ENCODE assay signal across 29 cellular contexts in the genomic region with DNA sequence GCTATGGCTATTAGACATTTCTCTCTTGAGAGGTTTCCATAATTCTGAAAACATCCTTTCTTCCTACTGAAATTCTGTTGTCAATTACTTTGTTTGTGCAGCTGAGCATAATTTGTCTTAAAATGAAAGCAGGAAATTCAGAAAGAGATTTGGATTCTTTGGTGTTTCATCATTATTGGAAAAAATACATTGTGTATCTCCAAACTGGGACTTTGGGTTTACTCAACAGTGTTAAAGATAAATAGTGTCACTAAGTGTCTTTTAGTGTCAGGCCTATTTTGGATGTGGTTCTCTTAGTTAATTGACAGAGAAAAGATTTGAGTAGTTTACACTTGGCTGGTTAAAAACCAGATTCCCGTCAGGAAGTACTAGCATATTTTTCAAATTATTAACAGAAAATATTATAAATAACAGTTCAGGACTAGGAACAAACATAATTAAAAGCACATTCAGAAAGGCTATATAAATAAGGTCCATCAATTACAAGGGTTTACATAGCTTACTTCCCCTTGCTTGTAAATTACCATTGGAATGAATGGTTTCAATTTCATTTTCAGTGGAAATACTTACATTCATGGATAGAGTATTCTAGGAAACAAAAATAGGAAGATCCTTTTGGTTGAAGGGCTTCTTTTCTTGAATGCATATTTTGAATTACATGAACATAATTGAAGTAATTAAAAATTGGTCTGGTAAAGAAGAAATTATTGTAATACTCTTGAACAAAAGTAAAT.
A peak's percentile ranks its signal among the peaks of the same experiment; 100 is the strongest.
DNase-seq lines count a peak whose midpoint lies in the region; ATAC-seq, FAIRE-seq and TF ChIP-seq lines count a peak whose summit lies in the region.
"Had no signal": no experiment of that assay in that cellular context is flagged by ENCODE, and none has a peak within 500 bp of the region (broad histone marks: within the 10 kb centered on the region; RNA-seq: fewer than 3 reads in every experiment).

No MANE protein-coding gene starts in this region.

- H3K27ac ChIP-seq in ACC112 (ENCODE audit: low read depth, low read length) (peak overlapping the region; percentile 31), IMR-90 (ENCODE audit: insufficient read depth, low read length) (no peak overlapping the region; the same call in 1 of the 2 replicates), astrocyte (ENCODE audit: low read depth, low read length) (no peak overlapping the region)
- H3K27ac ChIP-seq: C4-2B, parathyroid adenoma, SJCRH30 had no signal

- no peaks in the 10 kb centered on the region for H3K79me1 ChIP-seq in IMR-90 (ENCODE audit: low read depth in 1 of 2, low read length in 2 of 2)

- H3K18ac ChIP-seq in IMR-90 (ENCODE audit: low read depth, low read length): no peak overlapping the region

- TF ChIP-seq RAD21 in IMR-90 (IDR thresholded peaks at IDR 0.05; ENCODE audit: low read length): no peak

- H3K4me3 ChIP-seq in ACC112 (ENCODE audit: low read depth, low read length) (peak overlapping the region; percentile 24), IMR-90 (ENCODE audit: insufficient read depth, low read depth, low read length) (no peak overlapping the region), astrocyte (ENCODE audit: insufficient read depth, low read depth, low read length) (no peak overlapping the region)
- H3K4me3 ChIP-seq: HAP-1, SJCRH30 had no signal

- H4K20me1 ChIP-seq in IMR-90 (ENCODE audit: insufficient read depth, low read length) (no peaks in the 10 kb centered on the region), astrocyte (ENCODE audit: insufficient read depth, low read length) (no peaks in the 10 kb centered on the region)

- H4K91ac ChIP-seq in IMR-90 (ENCODE audit: insufficient read depth, low read depth, low read length): no peak overlapping the region

- no peak overlapping the region for H4K8ac ChIP-seq in IMR-90 (ENCODE audit: low read depth in 2 of 2, low read length in 2 of 2)

- CTCF ChIA-PET in IMR-90 (lab: Yijun Ruan, JAX): interaction anchor here (0.6 kb wide), 1 partner anchor 491 kb away, joined by 6 read pairs; no protein-coding TSS in a partner anchor

- H4K5ac ChIP-seq in IMR-90 (ENCODE audit: low read depth, low read length): no peak overlapping the region

- H2AFZ ChIP-seq in ACC112 (ENCODE audit: low read length, unreplicated experiment): peak overlapping the region; percentile 34
- no peak overlapping the region for H2AFZ ChIP-seq in IMR-90 (replicated peaks; ENCODE audit: low read length, poor library complexity)
- H2AFZ ChIP-seq in astrocyte (ENCODE audit: low read depth, low read length): no peak overlapping the region
- H2AFZ ChIP-seq: parathyroid adenoma had no signal

- H3K27ac Mint-ChIP-seq in astrocyte (ENCODE audit: unreplicated experiment): peak overlapping the region; percentile 62
- H3K27ac Mint-ChIP-seq: activated CD4-positive, alpha-beta memory T cell treated with anti-CD3 and anti-CD28 coated beads, Interleukin-2, amount 10 ng/mL, durations not matched to agents 7 days and 5 days; activated naive CD8-positive, alpha-beta T cell; stimulated activated effector memory CD8-positive, alpha-beta T cell treated with anti-CD3 and anti-CD28 coated beads, Interleukin-12 subunit alpha, Interleukin-12 subunit beta, amount 100 ng/mL, for 72 hours had no signal

- H3K36me3 Mint-ChIP-seq in astrocyte (ENCODE audit: low read depth, unreplicated experiment): peaks cover 18% of the 10 kb centered on the region
- H3K36me3 Mint-ChIP-seq: stimulated activated effector memory CD8-positive, alpha-beta T cell treated with anti-CD3 and anti-CD28 coated beads, Interleukin-12 subunit alpha, Interleukin-12 subunit beta, amount 100 ng/mL, for 72 hours had no signal

- peaks cover 18% of the 10 kb centered on the region for H3K4me1 Mint-ChIP-seq in astrocyte (ENCODE audit: low read depth, unreplicated experiment)
- H3K4me1 Mint-ChIP-seq: activated CD4-positive, alpha-beta memory T cell treated with anti-CD3 and anti-CD28 coated beads, Interleukin-2, amount 10 ng/mL, durations not matched to agents 7 days and 5 days; neural crest cell; stimulated activated effector memory CD8-positive, alpha-beta T cell treated with anti-CD3 and anti-CD28 coated beads, Interleukin-12 subunit alpha, Interleukin-12 subunit beta, amount 100 ng/mL, for 72 hours had no signal

- no peaks in the 10 kb centered on the region for H3K27me3 Mint-ChIP-seq in astrocyte (ENCODE audit: low read depth, unreplicated experiment)
- H3K27me3 Mint-ChIP-seq: activated CD4-positive, alpha-beta memory T cell treated with anti-CD3 and anti-CD28 coated beads, Interleukin-2, amount 10 ng/mL, durations not matched to agents 7 days and 5 days had no signal

- H3K4me3 Mint-ChIP-seq in astrocyte (ENCODE audit: unreplicated experiment): no peak overlapping the region
- H3K4me3 Mint-ChIP-seq: activated CD4-positive, alpha-beta memory T cell treated with anti-CD3 and anti-CD28 coated beads, Interleukin-2, amount 10 ng/mL, durations not matched to agents 7 days and 5 days; activated naive CD8-positive, alpha-beta T cell; neural crest cell; stimulated activated effector memory CD8-positive, alpha-beta T cell treated with anti-CD3 and anti-CD28 coated beads, Interleukin-12 subunit alpha, Interleukin-12 subunit beta, amount 100 ng/mL, for 72 hours had no signal

- H3K9me1 ChIP-seq in IMR-90 (ENCODE audit: insufficient read depth, low read length): peaks cover 2% of the 10 kb centered on the region; the same call in 1 of the 2 replicates

- peak overlapping the region; percentile 59 for H2BK5ac ChIP-seq in IMR-90 (ENCODE audit: low read depth, low read length, poor library complexity, severe bottlenecking)

- H3K4me2 ChIP-seq in IMR-90 (ENCODE audit: low read depth, low read length): peak overlapping the region; percentile 63
- no peak overlapping the region for H3K4me2 ChIP-seq in astrocyte (ENCODE audit: low read length)

- no peaks in the 10 kb centered on the region for H3K27me3 ChIP-seq in ACC112 (ENCODE audit: insufficient read depth, low read length)
- no peaks in the 10 kb centered on the region for H3K27me3 ChIP-seq in IMR-90 (ENCODE audit: control insufficient read depth, insufficient read depth, low read length)
- no peaks in the 10 kb centered on the region for H3K27me3 ChIP-seq in astrocyte (ENCODE audit: insufficient read depth, low read length)
- H3K27me3 ChIP-seq: SJCRH30 had no signal

- H3K9me3 ChIP-seq in IMR-90 (ENCODE audit: control insufficient read depth, insufficient read depth, low read length) (peaks cover 4% of the 10 kb centered on the region), astrocyte (ENCODE audit: insufficient read depth, low read depth, low read length) (no peaks in the 10 kb centered on the region)
- H3K9me3 ChIP-seq: HAP-1, SJCRH30 had no signal

- intact Hi-C loops in IMR-90 (cut with micrococcal nuclease): no loop called here

- BruUV-seq in IMR-90 (replicated peaks; lab: Mats Ljungman, UMichigan): no TSS peak

- TF ChIP-seq CTCF in IMR-90 (conservative IDR thresholded peaks at IDR 0.05; ENCODE audit: low read depth, low read length) (no peak), astrocyte (IDR thresholded peaks at IDR 0.05; ENCODE audit: insufficient read depth, low read depth, low read length) (no peak)

- H3K14ac ChIP-seq in IMR-90 (replicated peaks; ENCODE audit: low read depth, low read length): no peak overlapping the region

- H2BK20ac ChIP-seq in IMR-90 (ENCODE audit: low read depth, low read length): no peak overlapping the region

- peak; percentile 62 for FAIRE-seq in astrocyte (lab: Jason Lieb, UNC)
- peak; percentile 64 for FAIRE-seq in islet of Langerhans (lab: Jason Lieb, UNC)
- no peak for FAIRE-seq in H54 (lab: Jason Lieb, UNC)
- FAIRE-seq: TTC549 had no signal

- WGBS in IMR-90 (ENCODE audit: extremely low coverage in 2 of 2, insufficient read length in 1 of 2), 2 experiments: no CpG with 5 or more reads among the region's 1 CpG

- H3K23ac ChIP-seq in IMR-90 (ENCODE audit: low read depth, low read length): no peak overlapping the region

- DNase-seq in IMR-90 (no peak), astrocyte (ENCODE audit: low read depth) (no peak), amniotic stem cell (lab: John Stamatoyannopoulos, UW) (no peak), SW480 (ENCODE audit: low spot score) (no peak), H54 (ENCODE audit: insufficient read length, low spot score) (no peak)
- DNase-seq: activated CD4-positive, alpha-beta memory T cell treated with anti-CD3 and anti-CD28 coated beads, Interleukin-2, amount 10 ng/mL, durations not matched to agents 7 days and 5 days; activated CD4-positive, alpha-beta T cell treated with anti-CD3 and anti-CD28 coated beads for 1 hour; activated CD8-positive, alpha-beta memory T cell treated with anti-CD3 and anti-CD28 coated beads, Interleukin-2, amount 50 U/mL, for 48 hours; central memory CD4-positive, alpha-beta T cell; DMS79; foreskin melanocyte; Karpas-422; mammary epithelial cell; NCI-H1694 treated with DMSO at 0.1 percent for 48 hours; NCI-H2171 treated with DMSO at 0.1 percent for 48 hours; NCI-H524; SJCRH30; stimulated activated CD4-positive, alpha-beta T cell treated with anti-CD3 and anti-CD28 coated beads, Interleukin-4, amount 100 ng/mL, for 24 hours; trophoblast cell had no signal

- peaks cover 18% of the 10 kb centered on the region for H3K9me3 Mint-ChIP-seq in astrocyte (ENCODE audit: unreplicated experiment)

- H3K9ac ChIP-seq in IMR-90 (ENCODE audit: low read depth, low read length) (no peak overlapping the region), astrocyte (ENCODE audit: low read length) (no peak overlapping the region)
- H3K9ac ChIP-seq: parathyroid adenoma had no signal

- H2BK15ac ChIP-seq in IMR-90 (ENCODE audit: low read depth, low read length): no peak overlapping the region

- H3K4ac ChIP-seq in IMR-90 (ENCODE audit: low read depth, low read length): no peak overlapping the region

- no peak overlapping the region for H2AK9ac ChIP-seq in IMR-90 (replicated peaks; ENCODE audit: low read depth, low read length, poor library complexity)

- dilution Hi-C loops in IMR-90 (cut with HindIII; ENCODE audit: low sequenced_read_pairs, unreplicated experiment): no loop called here

- H3K4me1 ChIP-seq in ACC112 (ENCODE audit: control insufficient read depth, insufficient read depth, low read length, unreplicated experiment) (peaks cover 9% of the 10 kb centered on the region), IMR-90 (ENCODE audit: control insufficient read depth, insufficient read depth, low read length) (no peaks in the 10 kb centered on the region), astrocyte (ENCODE audit: insufficient read depth, low read length) (no peaks in the 10 kb centered on the region)
- H3K4me1 ChIP-seq: HAP-1, parathyroid adenoma had no signal

- TF ChIP-seq POLR2A in IMR-90 (IDR thresholded peaks at IDR 0.05; ENCODE audit: low read depth, low read length): no peak
- TF ChIP-seq POLR2A in H54 (IDR thresholded peaks at IDR 0.05; ENCODE audit: low read depth, low read length): no peak

- H3K79me2 ChIP-seq in ACC112 (ENCODE audit: control insufficient read depth, insufficient read depth, low read length, unreplicated experiment): no peaks in the 10 kb centered on the region
- no peaks in the 10 kb centered on the region for H3K79me2 ChIP-seq in astrocyte (ENCODE audit: insufficient read depth, low read length)
- H3K79me2 ChIP-seq: parathyroid adenoma had no signal

- ATAC-seq in IMR-90 (ENCODE audit: low read depth) (peak; percentile 40), HG02798 (IDR thresholded peaks at IDR 0.05; ENCODE audit: poor library complexity, unreplicated experiment) (no peak)
- ATAC-seq: stimulated activated effector memory CD8-positive, alpha-beta T cell treated with anti-CD3 and anti-CD28 coated beads, Interleukin-12 subunit alpha, Interleukin-12 subunit beta, amount 100 ng/mL, for 72 hours had no signal

- H3K56ac ChIP-seq in IMR-90 (ENCODE audit: extremely low read depth, insufficient read depth, low read length): no peak overlapping the region

- in situ Hi-C loops in IMR-90 (cut with MboI; ENCODE audit: low sequenced_read_pairs): no loop called here

- no peak overlapping the region for H2BK120ac ChIP-seq in IMR-90 (ENCODE audit: low read depth, low read length)

- H3K36me3 ChIP-seq in ACC112 (ENCODE audit: insufficient read depth, low read length) (no peaks in the 10 kb centered on the region), IMR-90 (ENCODE audit: control insufficient read depth, insufficient read depth, low read length) (no peaks in the 10 kb centered on the region), astrocyte (ENCODE audit: insufficient read depth, low read length) (no peaks in the 10 kb centered on the region)
- H3K36me3 ChIP-seq: HAP-1, SJCRH30 had no signal

- POLR2A ChIA-PET in IMR-90 (lab: Charles Lee; ENCODE audit: unreplicated experiment): no interaction called here

- H2AK5ac ChIP-seq in IMR-90 (ENCODE audit: low read depth, low read length): no peak overlapping the region
